8 cellular contexts compared by ENCODE assay signal in the genomic region with DNA sequence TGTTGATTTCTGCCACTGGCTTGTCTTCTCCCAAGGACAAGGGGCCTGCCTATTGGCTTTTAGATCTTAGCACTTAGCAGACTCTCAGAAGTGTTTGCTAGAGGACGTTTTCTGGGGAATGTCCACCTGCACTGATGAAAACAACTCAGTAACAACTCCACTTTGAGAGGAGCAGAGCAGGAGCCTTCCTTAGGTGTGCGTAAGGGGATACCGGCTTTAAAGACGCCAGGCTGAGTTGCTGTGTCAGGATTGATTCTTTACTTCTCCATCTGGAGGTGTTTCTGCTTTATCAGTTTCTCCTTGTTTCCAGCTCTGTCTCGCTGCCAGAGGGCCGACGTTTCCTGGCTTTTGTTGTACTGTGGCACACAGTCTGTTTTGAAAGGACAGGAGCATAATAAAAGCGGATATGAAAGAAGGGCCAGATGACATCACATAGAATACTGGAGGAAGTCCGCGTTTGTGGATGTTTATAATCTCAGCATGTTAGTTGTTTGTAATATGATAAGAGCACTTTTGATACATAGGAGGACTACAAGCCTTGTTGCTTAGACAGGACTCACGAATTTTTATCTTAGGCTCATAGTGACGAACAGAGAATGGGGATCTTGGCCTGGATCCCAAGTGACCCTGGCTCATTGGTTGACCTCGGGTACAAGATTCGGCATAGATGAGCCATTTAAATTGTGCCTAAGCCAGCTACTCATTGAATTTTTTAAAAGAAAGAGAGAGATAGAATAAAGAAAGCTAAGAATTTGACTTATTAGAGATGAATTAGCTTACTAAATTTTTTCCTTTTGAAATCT. TPM values are rescaled to one million over a fixed set of nuclear protein-coding genes. Genes with fewer than 3 reads are reported as not detected.
DNase-seq lines count a peak whose midpoint lies in the region; ATAC-seq and TF ChIP-seq lines count a peak whose summit lies in the region.

No MANE protein-coding gene starts in this region.

- peak overlapping the region in 2 of 3 donors; percentile 5 to 49 for H3K4me3 ChIP-seq in breast epithelium

- intact Hi-C loops in breast epithelium (cut with DNase I; ENCODE audit: low total_unique reads) = no loop called here

- DNase-seq in breast epithelium (ENCODE audit: low spot score in 2 of 2) (no peak), HEK293T (ENCODE audit: extremely low spot score) (no peak), foreskin keratinocyte (no peak), GOT3 (lab: John Stamatoyannopoulos, UW) (no peak)
- DNase-seq in naive thymus-derived CD8-positive, alpha-beta T cell = peak in 3 of 10 donors; percentile 1 to 12 (median 9)

- H3K27me3 ChIP-seq in breast epithelium = no peaks in the 10 kb centered on the region
- no peaks in the 10 kb centered on the region for H3K27me3 ChIP-seq in foreskin keratinocyte

- H3K27ac Mint-ChIP-seq in naive thymus-derived CD8-positive, alpha-beta T cell = peak overlapping the region; percentile 73 to 97 (median 88)

- peaks cover 19 to 40% (median 29%) of the 10 kb centered on the region in 4 donors for H3K4me1 Mint-ChIP-seq in naive thymus-derived CD8-positive, alpha-beta T cell

- H3K27me3 Mint-ChIP-seq in naive thymus-derived CD8-positive, alpha-beta T cell = peaks cover 0 to 19% (median 6%) of the 10 kb centered on the region in 5 donors

- peak; percentile 57 for ATAC-seq in GM18519 (IDR thresholded peaks at IDR 0.05; ENCODE audit: low FRiP score, unreplicated experiment)
- ATAC-seq in HG03354 (IDR thresholded peaks at IDR 0.05; ENCODE audit: poor library complexity, severe bottlenecking, unreplicated experiment) = peak; percentile 72
- ATAC-seq in naive thymus-derived CD8-positive, alpha-beta T cell = peak; percentile 18 to 27
- ATAC-seq in HG02763 (IDR thresholded peaks at IDR 0.05; ENCODE audit: unreplicated experiment) = no peak
- no peak for ATAC-seq in foreskin keratinocyte

- peak overlapping the region; percentile 86 to 95 for H3K27ac ChIP-seq in breast epithelium
- H3K27ac ChIP-seq in foreskin keratinocyte = no peak overlapping the region

- CTCF ChIA-PET in HEK293T (lab: Yijun Ruan, JAX) = interaction anchor here (0.6 to 1.5 kb wide), 3 partner anchors 13 to 70 kb away, joined by 3 to 5 read pairs (median 4); no protein-coding TSS in a partner anchor

- peak overlapping the region; percentile 58 to 87 (median 79) for H3K4me3 Mint-ChIP-seq in naive thymus-derived CD8-positive, alpha-beta T cell

- no peak for TF ChIP-seq POLR2A in breast epithelium (IDR thresholded peaks at IDR 0.05)

- H3K36me3 Mint-ChIP-seq in naive thymus-derived CD8-positive, alpha-beta T cell = no peaks in the 10 kb centered on the region

- no peaks in the 10 kb centered on the region for H3K9me3 Mint-ChIP-seq in naive thymus-derived CD8-positive, alpha-beta T cell

- no peaks in the 10 kb centered on the region for H3K36me3 ChIP-seq in breast epithelium

- TF ChIP-seq CTCF in breast epithelium (IDR thresholded peaks at IDR 0.05) (no peak), foreskin keratinocyte (conservative IDR thresholded peaks at IDR 0.05) (no peak)

- POLR2A ChIA-PET in naive thymus-derived CD8-positive, alpha-beta T cell (lab: Charles Lee) = interaction anchor here (1.0 kb wide), 1 partner anchor 8 kb away, joined by 3 read pairs; no protein-coding TSS in a partner anchor
- POLR2A ChIA-PET in HEK293T (lab: Yijun Ruan, JAX) = no interaction called here

- no peaks in the 10 kb centered on the region for H3K9me3 ChIP-seq in breast epithelium

- H3K4me1 ChIP-seq in breast epithelium (peaks cover 4 to 16% of the 10 kb centered on the region in 2 donors), foreskin keratinocyte (peaks cover 11% of the 10 kb centered on the region)

TF ChIP-seq in HEK293T, 16 proteins besides CTCF, POLR2A, EP300 and RAD21:
- no peak for TF ChIP-seq ARNT (IDR thresholded peaks at IDR 0.05)

RNA-seq across cellular contexts. Expression of a gene that starts 34.6 kb away (rescaled TPM):
- total RNA-seq in breast epithelium (100 to 1,000 TPM; 107 to 841 (median 307) TPM), foreskin keratinocyte (126 and 178 TPM in 2 replicates)
- not detected for total RNA-seq in naive thymus-derived CD8-positive, alpha-beta T cell
- polyA plus RNA-seq in naive thymus-derived CD8-positive, alpha-beta T cell = not detected
- 93.6 and 135 TPM in 2 replicates for polyA plus RNA-seq in foreskin keratinocyte

RNA-seq across cellular contexts. Expression of a gene that starts 34.7 kb away (rescaled TPM):
- total RNA-seq in breast epithelium (1,000 to 10,000 TPM in 1 of 3 donors, 100 to 1,000 TPM in 2; 118 to 1,008 (median 370) TPM), foreskin keratinocyte (46.0 and 80.9 TPM in 2 replicates)
- total RNA-seq in naive thymus-derived CD8-positive, alpha-beta T cell = not detected
- polyA plus RNA-seq in naive thymus-derived CD8-positive, alpha-beta T cell = not detected
- 23.6 and 36.1 TPM in 2 replicates for polyA plus RNA-seq in foreskin keratinocyte

Comparison
In these comparisons a context has a peak if more than half of its experiments do, and no peak if none do; other contexts are left out.
1. ATAC-seq: peak in GM18519 (single experiment), HG03354 (single experiment) and naive thymus-derived CD8-positive, alpha-beta T cell (2 of 2); none in HG02763 (single experiment) and foreskin keratinocyte (single experiment).
2. RNA of a gene that starts 34.6 kb away (total RNA-seq): 107 to 841 TPM in breast epithelium and 126 to 178 TPM in foreskin keratinocyte; not detected in naive thymus-derived CD8-positive, alpha-beta T cell; every median in the first group is over 100 times any median in the second.
3. RNA of a gene that starts 34.7 kb away (total RNA-seq): 118 to 1,008 TPM in breast epithelium and 46.0 to 80.9 TPM in foreskin keratinocyte; not detected in naive thymus-derived CD8-positive, alpha-beta T cell; every median in the first group is over 10 times any median in the second.